Comparison of ENCODE assay signal across 1 cellular context in the genomic region with DNA sequence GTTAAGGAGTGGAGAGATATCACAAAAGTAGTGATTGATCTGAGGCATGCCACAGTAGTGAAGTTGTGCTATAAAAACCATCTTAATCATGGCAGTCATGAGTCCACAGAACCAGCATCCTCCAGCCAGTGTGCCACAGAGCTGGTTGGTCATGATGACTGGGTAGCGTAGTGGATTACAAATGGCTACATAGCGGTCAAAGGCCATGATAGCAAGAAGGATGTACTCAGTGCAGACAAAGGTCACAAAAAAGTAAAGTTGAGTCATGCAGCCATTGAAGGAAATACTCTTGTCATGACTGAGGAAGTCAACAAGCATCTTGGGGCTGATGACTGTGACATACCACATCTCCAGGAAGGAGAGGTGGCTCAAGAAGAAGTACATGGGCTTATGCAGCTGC.
TF ChIP-seq lines count a peak whose summit lies in the region.

No MANE protein-coding gene starts in this region.

TF ChIP-seq in HepG2, 621 proteins besides CTCF, POLR2A, EP300 and RAD21:
- TF ChIP-seq CREB1 (IDR thresholded peaks at IDR 0.05) (0 out of 2 replicates have a peak, but pooled peaks have one; percentile 12), CREB1 (CRISPR knock-in tag; IDR thresholded peaks at IDR 0.05) (no peak)
- TF ChIP-seq, protein P1, sequence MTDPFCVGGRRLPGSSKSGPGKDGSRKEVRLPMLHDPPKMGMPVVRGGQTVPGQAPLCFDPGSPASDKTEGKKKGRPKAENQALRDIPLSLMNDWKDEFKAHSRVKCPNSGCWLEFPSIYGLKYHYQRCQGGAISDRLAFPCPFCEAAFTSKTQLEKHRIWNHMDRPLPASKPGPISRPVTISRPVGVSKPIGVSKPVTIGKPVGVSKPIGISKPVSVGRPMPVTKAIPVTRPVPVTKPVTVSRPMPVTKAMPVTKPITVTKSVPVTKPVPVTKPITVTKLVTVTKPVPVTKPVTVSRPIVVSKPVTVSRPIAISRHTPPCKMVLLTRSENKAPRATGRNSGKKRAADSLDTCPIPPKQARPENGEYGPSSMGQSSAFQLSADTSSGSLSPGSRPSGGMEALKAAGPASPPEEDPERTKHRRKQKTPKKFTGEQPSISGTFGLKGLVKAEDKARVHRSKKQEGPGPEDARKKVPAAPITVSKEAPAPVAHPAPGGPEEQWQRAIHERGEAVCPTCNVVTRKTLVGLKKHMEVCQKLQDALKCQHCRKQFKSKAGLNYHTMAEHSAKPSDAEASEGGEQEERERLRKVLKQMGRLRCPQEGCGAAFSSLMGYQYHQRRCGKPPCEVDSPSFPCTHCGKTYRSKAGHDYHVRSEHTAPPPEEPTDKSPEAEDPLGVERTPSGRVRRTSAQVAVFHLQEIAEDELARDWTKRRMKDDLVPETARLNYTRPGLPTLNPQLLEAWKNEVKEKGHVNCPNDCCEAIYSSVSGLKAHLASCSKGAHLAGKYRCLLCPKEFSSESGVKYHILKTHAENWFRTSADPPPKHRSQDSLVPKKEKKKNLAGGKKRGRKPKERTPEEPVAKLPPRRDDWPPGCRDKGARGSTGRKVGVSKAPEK (CRISPR knock-in tag; IDR thresholded peaks at IDR 0.05; ENCODE audit: borderline replicate concordance): no peak
TF ChIP-seq in HepG2: peak in this region for 1.
